Comparison of ENCODE assay signal across 1 cellular context in genomic region chr6:52995079-52995912, GRCh38.
TF ChIP-seq lines count a peak whose summit lies in the region.

TSS of gene GSTA4 (minus strand) at chr6:52995284. CDS start at chr6:52994243, 1,041 bp downstream.

TF ChIP-seq in GM12878, 131 proteins besides CTCF, POLR2A, EP300 and RAD21 (continued from another document):
- TF ChIP-seq ZBED1 (IDR thresholded peaks at IDR 0.05; ENCODE audit: borderline replicate concordance): peak; percentile 76
- 0 out of 4 replicates have a peak, but pooled peaks of 1 of the 2 experiments have one; percentile 36 for TF ChIP-seq SRF (IDR thresholded peaks at IDR 0.05; ENCODE audit: low read depth in 2 of 2, low read length in 2 of 2)
- peak; percentile 72 for TF ChIP-seq SKIL (IDR thresholded peaks at IDR 0.05; ENCODE audit: low read depth, poor library complexity, severe bottlenecking)
- TF ChIP-seq LARP7 (IDR thresholded peaks at IDR 0.05): peak; percentile 99
- TF ChIP-seq E2F8 (IDR thresholded peaks at IDR 0.05; ENCODE audit: low read depth, partially characterized antibody): peak; percentile 23
- 0 out of 2 replicates have a peak, but pooled peaks have one; percentile 24 for TF ChIP-seq MAX (IDR thresholded peaks at IDR 0.05; ENCODE audit: low read depth, low read length)
- TF ChIP-seq STAT3 (IDR thresholded peaks at IDR 0.05; ENCODE audit: low read depth, low read length): 0 out of 2 replicates have a peak, but pooled peaks have one; percentile 17
- peak; percentile 81 for TF ChIP-seq NR2F1 (conservative IDR thresholded peaks at IDR 0.05)
